2 cellular contexts compared by ENCODE assay signal in the genomic region with DNA sequence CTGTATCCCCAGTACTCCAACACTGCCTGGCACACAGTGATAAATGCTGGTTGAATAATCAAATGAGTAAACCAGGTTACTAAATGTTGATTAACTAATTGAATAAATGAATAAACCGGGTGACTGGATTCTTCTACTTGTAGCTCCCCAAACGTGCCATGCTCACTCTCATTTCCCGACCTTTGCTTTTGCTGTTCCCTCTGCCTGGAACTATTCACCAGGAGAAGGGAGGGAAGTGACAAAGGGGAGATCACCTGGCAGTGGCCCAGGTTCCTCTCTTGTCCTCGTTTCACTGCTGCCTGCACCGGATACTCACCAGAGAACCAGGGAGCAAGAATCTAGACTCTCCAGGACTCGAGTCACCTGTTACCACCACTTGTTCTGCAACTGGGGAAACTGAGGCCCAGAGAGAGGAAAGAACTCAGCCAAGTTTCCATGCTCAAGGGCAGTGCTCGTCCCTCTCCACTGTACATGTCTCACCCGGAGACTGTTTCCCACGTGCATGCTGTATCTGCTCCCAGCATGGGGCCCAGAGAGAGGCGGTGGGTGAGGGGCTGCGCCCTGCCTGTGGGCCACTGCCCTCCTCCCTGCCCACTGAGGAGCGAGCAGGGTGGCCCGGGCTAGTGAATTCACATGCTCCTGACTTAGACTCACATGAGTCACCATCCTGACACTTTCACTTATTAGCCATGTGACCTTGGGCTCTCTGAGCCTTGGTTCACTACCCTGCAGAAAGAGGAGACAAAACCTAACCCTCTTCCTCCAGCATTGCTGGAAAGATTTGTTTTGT.
TF ChIP-seq lines count a peak whose summit lies in the region.

No MANE protein-coding gene starts in this region.

TF ChIP-seq in Ishikawa, 13 proteins besides CTCF, POLR2A, EP300 and RAD21:
- TF ChIP-seq YY1 (IDR thresholded peaks at IDR 0.05; ENCODE audit: low read depth) (no peak), USF1 (IDR thresholded peaks at IDR 0.05) (peak; percentile 66)

TF ChIP-seq in GM12878, 131 proteins besides CTCF, POLR2A, EP300 and RAD21:
- TF ChIP-seq ZNF622 (IDR thresholded peaks at IDR 0.05) (no peak), IRF5 (IDR thresholded peaks at IDR 0.05; ENCODE audit: borderline replicate concordance) (no peak), ETV6 (conservative IDR thresholded peaks at IDR 0.05 in 1 of 2, IDR thresholded peaks at IDR 0.05 in 1 of 2; ENCODE audit: borderline replicate concordance in 1 of 2, low read depth in 1 of 2) (no peak), BHLHE40 (IDR thresholded peaks at IDR 0.05; ENCODE audit: borderline replicate concordance in 1 of 2, low read depth in 2 of 2, low read length in 1 of 2) (peak in 1 of 2 experiments; percentile 49; a peak in 1 of 4 replicates)
TF ChIP-seq in GM12878: peak in this region for 1.
